Comparison of ENCODE assay signal across 1 cellular context in genomic region chr15:65304393-65305143, GRCh38.
TF ChIP-seq lines count a peak whose summit lies in the region.

Gene RNU5B-1, plus strand, starts transcription at chr15:65304677.

TF ChIP-seq in GM12878, 131 proteins besides CTCF, POLR2A, EP300 and RAD21 (continued from another document and continues in another):
- TF ChIP-seq IRF5 (IDR thresholded peaks at IDR 0.05; ENCODE audit: borderline replicate concordance) = no peak
- TF ChIP-seq RELA (IDR thresholded peaks at IDR 0.05; ENCODE audit: borderline replicate concordance, partially characterized antibody) = peak; percentile 54
- no peak for TF ChIP-seq HDGF (IDR thresholded peaks at IDR 0.05)
- TF ChIP-seq SREBF1 (IDR thresholded peaks at IDR 0.05; ENCODE audit: low read length) = no peak
- peak; percentile 69 for TF ChIP-seq IKZF1 (conservative IDR thresholded peaks at IDR 0.05)
- TF ChIP-seq FOS (IDR thresholded peaks at IDR 0.05; ENCODE audit: borderline replicate concordance, extremely low read depth, insufficient read length) = no peak
- TF ChIP-seq TARDBP (IDR thresholded peaks at IDR 0.05; ENCODE audit: borderline replicate concordance) = peak; percentile 99
- TF ChIP-seq EGR1 (IDR thresholded peaks at IDR 0.05; ENCODE audit: borderline replicate concordance in 1 of 2, low read depth in 2 of 2, low read length in 2 of 2) = peak in 1 of 2 experiments; percentile 58; a peak in 2 of 3 replicates
- no peak; the same call in 1 of the 2 replicates for TF ChIP-seq ASH2L (IDR thresholded peaks at IDR 0.05; ENCODE audit: borderline replicate concordance, low read depth)
- peak; percentile 98; the same call in 1 of the 2 replicates for TF ChIP-seq ZNF207 (IDR thresholded peaks at IDR 0.05; ENCODE audit: borderline replicate concordance)
- peak; percentile 54; the same call in 1 of the 2 replicates for TF ChIP-seq MTA2 (IDR thresholded peaks at IDR 0.05; ENCODE audit: low read depth)
- no peak for TF ChIP-seq NR2C2 (IDR thresholded peaks at IDR 0.05; ENCODE audit: borderline replicate concordance, control insufficient read depth, insufficient read length, low read depth)
- TF ChIP-seq CHD4 (IDR thresholded peaks at IDR 0.05) = 0 out of 2 replicates have a peak, but pooled peaks have one; percentile 70
- TF ChIP-seq RCOR1 (conservative IDR thresholded peaks at IDR 0.05; ENCODE audit: low read depth, low read length) = peak; percentile 87; the same call in 1 of the 2 replicates
- TF ChIP-seq RAD51 (IDR thresholded peaks at IDR 0.05) = peak; percentile 63; the same call in 1 of the 2 replicates
- TF ChIP-seq BCL3 (IDR thresholded peaks at IDR 0.05; ENCODE audit: borderline replicate concordance, insufficient read depth, low read depth, low read length, poor library complexity, severe bottlenecking) = peak; percentile 86
- peak; percentile 100 for TF ChIP-seq ATF2 (IDR thresholded peaks at IDR 0.05; ENCODE audit: low read length)
- TF ChIP-seq JUNB (IDR thresholded peaks at IDR 0.05) = peak; percentile 79
- TF ChIP-seq SREBF2 (IDR thresholded peaks at IDR 0.05; ENCODE audit: low read length) = peak; percentile 80
- peak; percentile 98 for TF ChIP-seq HDAC6 (IDR thresholded peaks at IDR 0.05; ENCODE audit: unreplicated experiment)
- peak in 1 of 2 experiments; percentile 96; a peak in 2 of 4 replicates for TF ChIP-seq CEBPB (IDR thresholded peaks at IDR 0.05; ENCODE audit: borderline replicate concordance in 1 of 2, low read depth in 2 of 2, low read length in 2 of 2)
- TF ChIP-seq RB1 (IDR thresholded peaks at IDR 0.05; ENCODE audit: borderline replicate concordance) = peak; percentile 76; the same call in 1 of the 2 replicates
- TF ChIP-seq GABPA (IDR thresholded peaks at IDR 0.05; ENCODE audit: low read depth) = peak; percentile 72
- no peak for TF ChIP-seq ELK1 (IDR thresholded peaks at IDR 0.05; ENCODE audit: low read depth, low read length)
- no peak for TF ChIP-seq SUZ12 (IDR thresholded peaks at IDR 0.05; ENCODE audit: unreplicated experiment)
- no peak for TF ChIP-seq EED (IDR thresholded peaks at IDR 0.05; ENCODE audit: low read depth)
- TF ChIP-seq RELB (IDR thresholded peaks at IDR 0.05; ENCODE audit: low read depth) = peak; percentile 66
- peak; percentile 97 for TF ChIP-seq PRDM15 (CRISPR knock-in tag; IDR thresholded peaks at IDR 0.05)
- TF ChIP-seq ZBTB40 (IDR thresholded peaks at IDR 0.05; ENCODE audit: borderline replicate concordance) = peak; percentile 30; the same call in 1 of the 2 replicates
- TF ChIP-seq TCF12 (IDR thresholded peaks at IDR 0.05; ENCODE audit: low read depth, low read length) = peak; percentile 89
- TF ChIP-seq JUND (IDR thresholded peaks at IDR 0.05; ENCODE audit: low read depth, low read length) = no peak
- peak; percentile 100 for TF ChIP-seq ZNF687 (IDR thresholded peaks at IDR 0.05)
- TF ChIP-seq KLF5 (IDR thresholded peaks at IDR 0.05; ENCODE audit: partially characterized antibody) = peak; percentile 96
- TF ChIP-seq KAT2A (conservative IDR thresholded peaks at IDR 0.05; ENCODE audit: control insufficient read depth, low read depth, low read length) = peak; percentile 65; the same call in 1 of the 2 replicates
